Comparison of ENCODE assay signal across 8 cellular contexts in genomic region chr16:67660564-67661028, GRCh38. TPM values are rescaled to one million over a fixed set of nuclear protein-coding genes. Genes with fewer than 3 reads are reported as not detected.
A peak's percentile ranks its signal among the peaks of the same experiment; 100 is the strongest.
DNase-seq lines count a peak whose midpoint lies in the region; ATAC-seq and TF ChIP-seq lines count a peak whose summit lies in the region.

A gene with protein sequence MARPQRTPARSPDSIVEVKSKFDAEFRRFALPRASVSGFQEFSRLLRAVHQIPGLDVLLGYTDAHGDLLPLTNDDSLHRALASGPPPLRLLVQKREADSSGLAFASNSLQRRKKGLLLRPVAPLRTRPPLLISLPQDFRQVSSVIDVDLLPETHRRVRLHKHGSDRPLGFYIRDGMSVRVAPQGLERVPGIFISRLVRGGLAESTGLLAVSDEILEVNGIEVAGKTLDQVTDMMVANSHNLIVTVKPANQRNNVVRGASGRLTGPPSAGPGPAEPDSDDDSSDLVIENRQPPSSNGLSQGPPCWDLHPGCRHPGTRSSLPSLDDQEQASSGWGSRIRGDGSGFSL (plus strand): TSS chr16:67660960. CDS start chr16:67661039, 79 bp downstream.

- H3K36me3 Mint-ChIP-seq in activated T-cell treated with anti-CD3 and anti-CD28 coated beads, Interleukin-2, amount 50 U/mL, for 72 hours (ENCODE audit: insufficient read depth in 2 of 2), result peaks cover 7 to 9% of the 10 kb centered on the region in 2 donors

- H3K27me3 Mint-ChIP-seq in activated T-cell treated with anti-CD3 and anti-CD28 coated beads, Interleukin-2, amount 50 U/mL, for 72 hours (ENCODE audit: low read depth), result no peaks in the 10 kb centered on the region

- peak; percentile 96 for DNase-seq in DMS153 treated with DMSO at 0.1 percent for 48 hours (lab: John Stamatoyannopoulos, UW; ENCODE audit: unreplicated experiment)
- peak; percentile 98 for DNase-seq in RKO (ENCODE audit: low spot score)
- peak; percentile 97 to 99 for DNase-seq in activated T-cell treated with anti-CD3 and anti-CD28 coated beads, Interleukin-2, amount 50 U/mL, for 72 hours
- DNase-seq in esophagus muscularis mucosa (ENCODE audit: extremely low spot score), result peak; percentile 98
- DNase-seq in myocyte (ENCODE audit: low read depth), result peak; percentile 97
- DNase-seq in stimulated activated CD8-positive, alpha-beta memory T cell treated with anti-CD3 and anti-CD28 coated beads, Interleukin-7, amount 100 ng/mL, for 4 hours (ENCODE audit: low read depth in 2 of 2), result peak; percentile 92 to 94

- intact Hi-C loops in esophagus muscularis mucosa (cut with DNase I), result loop anchor here (5.0 kb wide), 1 partner anchor 147 kb away; the partner anchor contains the start of genes RANBP10 and TSNAXIP1

- peak within 1 kb of the TSS; percentile 92 for H3K27ac Mint-ChIP-seq in activated T-cell treated with anti-CD3 and anti-CD28 coated beads, Interleukin-2, amount 50 U/mL, for 72 hours

- H3K4me3 Mint-ChIP-seq in activated T-cell treated with anti-CD3 and anti-CD28 coated beads, Interleukin-2, amount 50 U/mL, for 72 hours, result peak within 1 kb of the TSS; percentile 93 to 95

- H3K4me1 ChIP-seq in esophagus muscularis mucosa, result peaks cover 19 to 43% (median 34%) of the 10 kb centered on the region in 4 donors

- WGBS in esophagus muscularis mucosa, result under 1% methylated on average over 25 of the region's 48 CpGs

- H3K9me3 ChIP-seq in KOPT-K1 (ENCODE audit: insufficient read depth, low read length, poor library complexity, severe bottlenecking) (no peaks in the 10 kb centered on the region), esophagus muscularis mucosa (no peaks in the 10 kb centered on the region)

- H3K9me3 Mint-ChIP-seq in activated T-cell treated with anti-CD3 and anti-CD28 coated beads, Interleukin-2, amount 50 U/mL, for 72 hours, result no peaks in the 10 kb centered on the region

- peaks cover 36% of the 10 kb centered on the region for H3K4me1 Mint-ChIP-seq in activated T-cell treated with anti-CD3 and anti-CD28 coated beads, Interleukin-2, amount 50 U/mL, for 72 hours (ENCODE audit: low read depth)

- no peak for TF ChIP-seq POLR2A in esophagus muscularis mucosa (IDR thresholded peaks at IDR 0.05; ENCODE audit: low read depth)

- H3K27me3 ChIP-seq in esophagus muscularis mucosa, result no peaks in the 10 kb centered on the region

- H3K4me3 ChIP-seq in esophagus muscularis mucosa, result peak within 1 kb of the TSS; percentile 74 to 96 (median 85)

- TF ChIP-seq CTCF in esophagus muscularis mucosa (IDR thresholded peaks at IDR 0.05), result peak in 1 of 3 experiments; percentile 17

- H3K36me3 ChIP-seq in KOPT-K1 (ENCODE audit: insufficient read depth, low read length), result peaks cover 42% of the 10 kb centered on the region
- H3K36me3 ChIP-seq in esophagus muscularis mucosa, result peaks cover 0 to 53% (median 36%) of the 10 kb centered on the region in 4 donors

- H3K27ac ChIP-seq in KOPT-K1 (ENCODE audit: low read depth, low read length, poor library complexity, severe bottlenecking), result peak within 1 kb of the TSS; percentile 74
- peak within 1 kb of the TSS; percentile 95 to 99 (median 98) for H3K27ac ChIP-seq in esophagus muscularis mucosa (replicated peaks in 1 of 4)

- TF ChIP-seq EP300 in esophagus muscularis mucosa (IDR thresholded peaks at IDR 0.05), result peak; percentile 7

- ATAC-seq in GM21825 (IDR thresholded peaks at IDR 0.05; ENCODE audit: unreplicated experiment), result peak; percentile 67
- peak; percentile 87 to 89 for ATAC-seq in activated T-cell treated with anti-CD3 and anti-CD28 coated beads, Interleukin-2, amount 50 U/mL, for 72 hours (replicated peaks in 1 of 2)

RNA-seq across cellular contexts. Expression of the gene that starts here (rescaled TPM):
- total RNA-seq in activated T-cell treated with anti-CD3 and anti-CD28 coated beads, Interleukin-2, amount 50 U/mL, for 72 hours, result 1 to 10 TPM; 7.2 to 9.2 TPM
- 10 to 100 TPM; 11.3 to 22.8 (median 16.0) TPM for total RNA-seq in esophagus muscularis mucosa
- total RNA-seq in myocyte, result 3.4 and 4.1 TPM in 2 replicates
- 5.0 TPM for polyA plus RNA-seq in myocyte (2012)

Comparison
In these comparisons a context has a peak if more than half of its experiments do, and no peak if none do; other contexts are left out.
1. Peak in every context shown above with its lines: DNase-seq, ATAC-seq, H3K4me3 ChIP-seq and H3K27ac ChIP-seq.